In genomic region chr14:104708606-104709268, GRCh38 we compare ENCODE assay signal across 1 cellular context.
A peak's percentile ranks its signal among the peaks of the same experiment; 100 is the strongest.
TF ChIP-seq lines count a peak whose summit lies in the region.

No MANE protein-coding gene starts in this region.

TF ChIP-seq in K562, 482 proteins besides CTCF, POLR2A, EP300 and RAD21 (continued from another document and continues in another):
- TF ChIP-seq ZNF518B (CRISPR knock-in tag; IDR thresholded peaks at IDR 0.05) (no peak), RB1 (IDR thresholded peaks at IDR 0.05; ENCODE audit: low read depth) (0 out of 2 replicates have a peak, but pooled peaks have one; percentile 19), NEUROD1 (IDR thresholded peaks at IDR 0.05; ENCODE audit: borderline replicate concordance, low read depth, low read length, partially characterized antibody) (no peak), PML (IDR thresholded peaks at IDR 0.05; ENCODE audit: low read length) (no peak), MYC (IDR thresholded peaks at IDR 0.05; ENCODE audit: low read depth, low read length) (0 out of 2 replicates have a peak, but pooled peaks have one; percentile 13), MYC (CRISPR knock-in tag; IDR thresholded peaks at IDR 0.05; ENCODE audit: borderline replicate concordance, low read depth) (no peak), DNMT1 (IDR thresholded peaks at IDR 0.05) (no peak), ZNF778 (CRISPR knock-in tag; IDR thresholded peaks at IDR 0.05) (no peak), ZBTB43 (CRISPR knock-in tag; IDR thresholded peaks at IDR 0.05) (no peak), ZBTB12 (CRISPR knock-in tag; IDR thresholded peaks at IDR 0.05) (no peak), CXXC5 (CRISPR knock-in tag; IDR thresholded peaks at IDR 0.05) (no peak), TCF15 (CRISPR knock-in tag; IDR thresholded peaks at IDR 0.05) (no peak), ZNF57 (CRISPR knock-in tag; IDR thresholded peaks at IDR 0.05) (no peak), E2F8 (IDR thresholded peaks at IDR 0.05; ENCODE audit: low read depth, partially characterized antibody) (no peak), ZNF318 (IDR thresholded peaks at IDR 0.05; ENCODE audit: borderline replicate concordance in 1 of 2, low read depth in 1 of 2) (no peak), L3MBTL2 (IDR thresholded peaks at IDR 0.05) (no peak), ZNF766 (CRISPR knock-in tag; conservative IDR thresholded peaks at IDR 0.05) (no peak), ZNF79 (CRISPR knock-in tag; IDR thresholded peaks at IDR 0.05; ENCODE audit: low read depth) (no peak), ZC3H11A (IDR thresholded peaks at IDR 0.05; ENCODE audit: low read depth, low read length) (no peak), BCLAF1 (IDR thresholded peaks at IDR 0.05; ENCODE audit: borderline replicate concordance in 1 of 2, control insufficient read depth in 1 of 2, low read depth in 2 of 2, low read length in 1 of 2) (no peak), ZNF655 (CRISPR knock-in tag; IDR thresholded peaks at IDR 0.05) (no peak), HMGN3 (IDR thresholded peaks at IDR 0.05; ENCODE audit: borderline replicate concordance, extremely low read depth, insufficient read length, low read depth, low read length) (peak; percentile 2), GTF2B (IDR thresholded peaks at IDR 0.05; ENCODE audit: extremely low read depth, insufficient read length) (no peak), RFX1 (IDR thresholded peaks at IDR 0.05) (no peak), SMC3 (conservative IDR thresholded peaks at IDR 0.05; ENCODE audit: insufficient read depth, low read depth, low read length) (peak; percentile 59), RBFOX2 (IDR thresholded peaks at IDR 0.05; ENCODE audit: low read depth, low read length) (no peak), TFAP4 (CRISPR knock-in tag; IDR thresholded peaks at IDR 0.05; ENCODE audit: borderline replicate concordance) (peak; percentile 53; the same call in 1 of the 2 replicates), MAFF (IDR thresholded peaks at IDR 0.05; ENCODE audit: low read length) (no peak), SETDB1 (IDR thresholded peaks at IDR 0.05; ENCODE audit: low read length) (no peak), HNRNPL (IDR thresholded peaks at IDR 0.05; ENCODE audit: low read depth, low read length) (no peak), PTTG1 (tag; IDR thresholded peaks at IDR 0.05; ENCODE audit: low read depth) (no peak), CSDE1 (IDR thresholded peaks at IDR 0.05) (no peak), IFI16 (CRISPR knock-in tag; IDR thresholded peaks at IDR 0.05) (no peak)
